1 cellular context compared by ENCODE assay signal in the genomic region with DNA sequence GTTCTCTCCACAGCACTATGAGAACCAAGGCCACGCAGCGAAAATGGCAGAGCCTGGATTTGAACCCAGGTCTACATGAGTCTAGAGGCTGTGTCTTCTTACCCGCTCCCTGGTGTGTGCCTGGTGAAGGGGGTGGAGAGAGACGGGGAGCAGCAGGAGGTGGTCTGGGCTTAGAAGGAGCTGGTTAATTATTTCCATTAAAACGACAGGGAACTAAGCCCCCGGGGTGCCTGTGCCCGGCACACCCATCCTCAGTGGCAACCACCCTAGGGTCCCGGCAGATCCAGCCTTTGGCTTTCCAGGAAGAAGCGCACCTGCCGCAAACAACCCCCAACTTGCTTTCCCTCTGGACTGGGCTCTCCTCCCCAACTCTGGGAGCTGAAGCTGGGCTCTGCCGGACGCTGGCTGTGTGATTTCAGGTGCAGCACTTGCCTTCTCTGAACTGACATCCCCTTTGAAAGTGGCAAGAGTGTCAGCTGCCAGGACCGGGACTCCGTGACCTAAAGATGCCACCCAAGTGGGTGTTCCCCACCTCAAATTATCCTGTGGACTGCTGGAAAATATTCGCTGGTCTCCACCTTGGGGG.
TF ChIP-seq lines count a peak whose summit lies in the region.

No MANE protein-coding gene starts in this region.

TF ChIP-seq in HepG2, 621 proteins besides CTCF, POLR2A, EP300 and RAD21:
- TF ChIP-seq ZNF768 (CRISPR knock-in tag; IDR thresholded peaks at IDR 0.05) (peak; percentile 86), MIXL1 (CRISPR knock-in tag; IDR thresholded peaks at IDR 0.05) (no peak)
